Comparison of ENCODE assay signal across 1 cellular context in genomic region chr2:25700221-25700660, GRCh38.
TF ChIP-seq lines count a peak whose summit lies in the region.

No MANE protein-coding gene starts in this region.

TF ChIP-seq in HEK293, 187 proteins besides CTCF, POLR2A, EP300 and RAD21 (continued from another document):
- TF ChIP-seq ZSCAN4 (tag by site-specific recombination; IDR thresholded peaks at IDR 0.05) (0 out of 2 replicates have a peak, but pooled peaks have one; percentile 15), ZNF350 (tag by site-specific recombination; IDR thresholded peaks at IDR 0.05) (no peak), GLI2 (tag by site-specific recombination; IDR thresholded peaks at IDR 0.05; ENCODE audit: borderline replicate concordance, low read depth) (0 out of 2 replicates have a peak, but pooled peaks have one; percentile 54), ZNF510 (tag by site-specific recombination; IDR thresholded peaks at IDR 0.05; ENCODE audit: insufficient replicate concordance) (no peak), MYNN (tag by site-specific recombination; IDR thresholded peaks at IDR 0.05; ENCODE audit: borderline replicate concordance) (no peak), PBX3 (CRISPR knock-in tag; IDR thresholded peaks at IDR 0.05) (no peak), ELK4 (IDR thresholded peaks at IDR 0.05; ENCODE audit: borderline replicate concordance, low read depth, low read length) (no peak), OSR2 (tag by site-specific recombination; IDR thresholded peaks at IDR 0.05) (peak; percentile 61), ZNF610 (tag by site-specific recombination; IDR thresholded peaks at IDR 0.05; ENCODE audit: borderline replicate concordance) (no peak), ZNF707 (tag by site-specific recombination; IDR thresholded peaks at IDR 0.05) (no peak), ZNF184 (tag by site-specific recombination; IDR thresholded peaks at IDR 0.05) (peak; percentile 42; the same call in 1 of the 2 replicates), ZBTB49 (tag by site-specific recombination; IDR thresholded peaks at IDR 0.05; ENCODE audit: low read depth) (no peak), ZNF366 (tag by site-specific recombination; conservative IDR thresholded peaks at IDR 0.05) (peak; percentile 44; the same call in 1 of the 2 replicates), ZBTB17 (tag by site-specific recombination; IDR thresholded peaks at IDR 0.05) (peak; percentile 81), BCL11A (tag by site-specific recombination; IDR thresholded peaks at IDR 0.05; ENCODE audit: low read depth) (peak; percentile 73; the same call in 1 of the 2 replicates), ZNF629 (tag by site-specific recombination; IDR thresholded peaks at IDR 0.05) (peak; percentile 74), ZNF843 (tag by site-specific recombination; IDR thresholded peaks at IDR 0.05) (peak; percentile 67), SALL2 (tag by site-specific recombination; IDR thresholded peaks at IDR 0.05; ENCODE audit: borderline replicate concordance) (no peak)
